8 cellular contexts compared by ENCODE assay signal in the genomic region with DNA sequence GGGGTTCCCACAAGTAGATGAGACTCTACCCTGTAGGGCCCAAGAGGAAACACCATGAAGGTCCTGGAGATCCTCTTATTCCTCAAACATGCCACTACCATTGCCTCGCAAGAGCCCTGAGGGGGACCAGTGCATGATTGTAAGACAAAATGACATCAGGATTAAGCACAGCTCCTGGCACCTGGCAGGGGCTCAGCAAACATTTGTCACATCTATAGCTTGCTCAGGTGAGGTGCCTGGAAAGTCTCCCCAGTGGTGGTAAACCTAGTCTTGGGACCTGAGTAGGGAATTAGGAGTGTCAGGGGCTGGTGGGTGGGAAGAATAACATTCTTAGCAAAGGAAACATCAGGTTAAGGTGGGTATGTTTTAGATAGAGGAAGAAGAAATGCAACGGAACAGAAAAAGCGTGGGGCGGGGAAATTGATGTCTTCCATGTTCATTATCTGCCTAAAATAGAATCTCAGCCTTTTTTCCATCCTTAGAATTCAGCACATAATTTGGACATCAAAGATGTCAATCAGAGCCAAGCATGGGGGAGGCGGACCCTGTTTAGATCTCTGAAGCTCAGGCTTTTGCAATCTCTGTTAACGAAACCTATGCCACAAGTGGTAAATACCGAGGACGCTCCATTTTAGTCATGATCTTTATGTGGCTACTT. TPM values are rescaled to one million over a fixed set of nuclear protein-coding genes. Genes with fewer than 3 reads are reported as not detected.
DNase-seq lines count a peak whose midpoint lies in the region; ATAC-seq and TF ChIP-seq lines count a peak whose summit lies in the region.

No MANE protein-coding gene starts in this region.

- no peak for TF ChIP-seq CTCF in glutamatergic neuron (IDR thresholded peaks at IDR 0.05; ENCODE audit: partially characterized antibody, unreplicated experiment)

- H3K4me1 ChIP-seq in skeletal muscle tissue (ENCODE audit: control insufficient read depth in 3 of 3, insufficient read depth in 3 of 3, low read length in 3 of 3): peaks cover 10 to 37% (median 11%) of the 10 kb centered on the region in 3 donors

- H3K9me3 Mint-ChIP-seq in activated T-cell treated with anti-CD3 and anti-CD28 coated beads, Interleukin-2, amount 50 U/mL, for 4 hours: no peaks in the 10 kb centered on the region
- no peaks in the 10 kb centered on the region for H3K9me3 Mint-ChIP-seq in T-helper 2 cell treated with Interferon-gamma antibody and Interleukin-4, amounts not matched to agents 5 μg/mL and 100 μg/mL, for 36 hours
- peaks cover 9% of the 10 kb centered on the region for H3K9me3 Mint-ChIP-seq in glutamatergic neuron (ENCODE audit: unreplicated experiment)

- peak overlapping the region; percentile 92 for H3K27ac Mint-ChIP-seq in T-helper 2 cell treated with Interferon-gamma antibody and Interleukin-4, amounts not matched to agents 5 μg/mL and 100 μg/mL, for 36 hours
- peak overlapping the region; percentile 85 for H3K27ac Mint-ChIP-seq in glutamatergic neuron (ENCODE audit: unreplicated experiment)

- no peaks in the 10 kb centered on the region for H3K27me3 Mint-ChIP-seq in activated T-cell treated with anti-CD3 and anti-CD28 coated beads, Interleukin-2, amount 50 U/mL, for 4 hours (ENCODE audit: low read depth)
- H3K27me3 Mint-ChIP-seq in T-helper 2 cell treated with Interferon-gamma antibody and Interleukin-4, amounts not matched to agents 5 μg/mL and 100 μg/mL, for 36 hours (ENCODE audit: low read depth): peaks cover 13% of the 10 kb centered on the region
- H3K27me3 Mint-ChIP-seq in glutamatergic neuron (ENCODE audit: unreplicated experiment): peaks cover 6% of the 10 kb centered on the region

- H3K9me3 ChIP-seq in skeletal muscle tissue (ENCODE audit: control insufficient read depth in 3 of 3, low read length in 3 of 3): no peaks in the 10 kb centered on the region

- no peaks in the 10 kb centered on the region for H3K36me3 Mint-ChIP-seq in activated T-cell treated with anti-CD3 and anti-CD28 coated beads, Interleukin-2, amount 50 U/mL, for 4 hours (ENCODE audit: insufficient read depth)
- peaks cover 5% of the 10 kb centered on the region for H3K36me3 Mint-ChIP-seq in T-helper 2 cell treated with Interferon-gamma antibody and Interleukin-4, amounts not matched to agents 5 μg/mL and 100 μg/mL, for 36 hours (ENCODE audit: low read depth)
- H3K36me3 Mint-ChIP-seq in glutamatergic neuron (ENCODE audit: unreplicated experiment): no peaks in the 10 kb centered on the region

- DNase-seq in activated T-cell treated with anti-CD3 and anti-CD28 coated beads, Interleukin-2, amount 50 U/mL, for 4 hours: no peak
- DNase-seq in activated T-cell treated with anti-CD3 and anti-CD28 coated beads, Interleukin-2, amount 50 U/mL, for 48 hours: no peak
- peak; percentile 18 for DNase-seq in T-helper 2 cell treated with Interferon-gamma antibody and Interleukin-4, amounts not matched to agents 5 μg/mL and 100 μg/mL, for 36 hours (ENCODE audit: low spot score)
- no peak for DNase-seq in glutamatergic neuron
- no peak for DNase-seq in KG1 (lab: John Stamatoyannopoulos, UW)

- no peaks in the 10 kb centered on the region for H3K27me3 ChIP-seq in skeletal muscle tissue (ENCODE audit: control insufficient read depth in 3 of 3, insufficient read depth in 3 of 3, low read length in 3 of 3)

- peak overlapping the region; percentile 91 for H3K27ac ChIP-seq in skeletal muscle tissue (ENCODE audit: low read depth, low read length)

- ATAC-seq in activated T-cell treated with anti-CD3 and anti-CD28 coated beads, Interleukin-2, amount 50 U/mL, for 4 hours: no peak
- no peak for ATAC-seq in HG03139 (IDR thresholded peaks at IDR 0.05; ENCODE audit: unreplicated experiment)
- no peak for ATAC-seq in GM21367 (IDR thresholded peaks at IDR 0.05; ENCODE audit: unreplicated experiment)

- peaks cover 0 to 3% (median 0%) of the 10 kb centered on the region in 3 donors for H3K36me3 ChIP-seq in skeletal muscle tissue (ENCODE audit: control insufficient read depth in 3 of 3, insufficient read depth in 3 of 3, low read length in 3 of 3)

- H3K4me1 Mint-ChIP-seq in activated T-cell treated with anti-CD3 and anti-CD28 coated beads, Interleukin-2, amount 50 U/mL, for 4 hours (ENCODE audit: low read depth): peaks cover 19% of the 10 kb centered on the region
- H3K4me1 Mint-ChIP-seq in T-helper 2 cell treated with Interferon-gamma antibody and Interleukin-4, amounts not matched to agents 5 μg/mL and 100 μg/mL, for 36 hours (ENCODE audit: low read depth): peaks cover 16% of the 10 kb centered on the region
- peaks cover 8% of the 10 kb centered on the region for H3K4me1 Mint-ChIP-seq in glutamatergic neuron (ENCODE audit: low read depth, unreplicated experiment)

- peak overlapping the region; percentile 74 to 83 (median 76) for H3K4me3 ChIP-seq in skeletal muscle tissue (ENCODE audit: low read length in 3 of 3)

- H3K4me3 Mint-ChIP-seq in activated T-cell treated with anti-CD3 and anti-CD28 coated beads, Interleukin-2, amount 50 U/mL, for 4 hours: peak overlapping the region; percentile 86
- peak overlapping the region; percentile 95 for H3K4me3 Mint-ChIP-seq in T-helper 2 cell treated with Interferon-gamma antibody and Interleukin-4, amounts not matched to agents 5 μg/mL and 100 μg/mL, for 36 hours
- peak overlapping the region; percentile 99 for H3K4me3 Mint-ChIP-seq in glutamatergic neuron (ENCODE audit: unreplicated experiment)

- peak overlapping the region; percentile 82 to 86 (median 83) for H3K9ac ChIP-seq in skeletal muscle tissue (ENCODE audit: low read depth in 1 of 3, low read length in 3 of 3)

RNA-seq across cellular contexts. Expression of gene YPEL1, which starts 0.9 kb away (rescaled TPM):
- under 1 TPM; 0.13 to 0.19 (median 0.18) TPM for total RNA-seq in activated T-cell treated with anti-CD3 and anti-CD28 coated beads, Interleukin-2, amount 50 U/mL, for 4 hours
- 71.2 TPM for total RNA-seq in glutamatergic neuron (ENCODE audit: unreplicated experiment)
- total RNA-seq in skeletal muscle tissue: 20.4 TPM

Comparison
In these comparisons a context has a peak if more than half of its experiments do, and no peak if none do; other contexts are left out.
1. RNA of gene YPEL1, which starts 0.9 kb away (total RNA-seq): 71.2 TPM in glutamatergic neuron (single experiment) and 20.4 TPM in skeletal muscle tissue (single experiment); 0.13 to 0.19 TPM in activated T-cell treated with anti-CD3 and anti-CD28 coated beads, Interleukin-2, amount 50 U/mL, for 4 hours; every median in the first group is over 10 times any median in the second.
2. Peak in every context shown above with its lines, with median percentiles within 50 percentile points of each other: H3K4me3 Mint-ChIP-seq.